1 cellular context compared by ENCODE assay signal in the genomic region with DNA sequence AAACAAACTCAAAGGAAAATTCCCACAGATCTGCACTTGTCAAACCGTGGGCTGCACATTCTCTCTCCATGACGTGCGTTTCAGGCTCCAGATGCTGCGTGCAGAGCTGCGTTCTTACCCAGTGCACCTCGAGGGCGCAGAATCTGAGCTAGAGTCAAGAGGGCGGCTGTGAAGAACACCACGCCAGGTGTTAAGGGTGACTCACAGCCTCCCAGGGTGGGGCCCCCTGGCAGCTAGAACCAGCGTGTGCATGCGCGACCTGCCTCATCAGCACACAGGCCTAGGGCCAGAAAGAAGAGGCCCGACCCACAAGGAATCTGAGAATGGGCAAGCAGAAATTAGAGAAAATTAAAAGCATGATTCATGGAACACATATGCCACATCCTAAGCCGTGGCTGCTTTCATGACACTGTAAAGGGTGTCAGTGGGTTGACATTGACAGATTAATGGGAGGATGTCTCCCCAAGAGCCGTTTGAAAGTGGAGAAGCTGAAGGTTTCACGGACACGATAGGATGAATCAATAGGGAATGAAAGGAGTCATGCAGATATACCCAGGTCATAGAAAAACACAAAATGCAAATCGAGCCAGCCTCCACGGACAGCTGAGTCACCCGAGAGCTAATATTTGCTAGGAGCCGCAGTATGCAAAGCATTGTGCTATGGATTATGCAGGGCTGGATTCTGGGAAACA.
TF ChIP-seq lines count a peak whose summit lies in the region.

No MANE protein-coding gene starts in this region.

TF ChIP-seq in HepG2, 621 proteins besides CTCF, POLR2A, EP300 and RAD21 (continued from another document):
- TF ChIP-seq, protein P1, sequence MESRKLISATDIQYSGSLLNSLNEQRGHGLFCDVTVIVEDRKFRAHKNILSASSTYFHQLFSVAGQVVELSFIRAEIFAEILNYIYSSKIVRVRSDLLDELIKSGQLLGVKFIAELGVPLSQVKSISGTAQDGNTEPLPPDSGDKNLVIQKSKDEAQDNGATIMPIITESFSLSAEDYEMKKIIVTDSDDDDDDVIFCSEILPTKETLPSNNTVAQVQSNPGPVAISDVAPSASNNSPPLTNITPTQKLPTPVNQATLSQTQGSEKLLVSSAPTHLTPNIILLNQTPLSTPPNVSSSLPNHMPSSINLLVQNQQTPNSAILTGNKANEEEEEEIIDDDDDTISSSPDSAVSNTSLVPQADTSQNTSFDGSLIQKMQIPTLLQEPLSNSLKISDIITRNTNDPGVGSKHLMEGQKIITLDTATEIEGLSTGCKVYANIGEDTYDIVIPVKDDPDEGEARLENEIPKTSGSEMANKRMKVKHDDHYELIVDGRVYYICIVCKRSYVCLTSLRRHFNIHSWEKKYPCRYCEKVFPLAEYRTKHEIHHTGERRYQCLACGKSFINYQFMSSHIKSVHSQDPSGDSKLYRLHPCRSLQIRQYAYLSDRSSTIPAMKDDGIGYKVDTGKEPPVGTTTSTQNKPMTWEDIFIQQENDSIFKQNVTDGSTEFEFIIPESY (CRISPR knock-in tag; IDR thresholded peaks at IDR 0.05) = 0 out of 2 replicates have a peak, but pooled peaks have one; percentile 29
- TF ChIP-seq ZNF558 (CRISPR knock-in tag; IDR thresholded peaks at IDR 0.05; ENCODE audit: borderline replicate concordance) (no peak), FOSL2 (CRISPR knock-in tag; IDR thresholded peaks at IDR 0.05) (peak; percentile 78)
